32 cellular contexts compared by ENCODE assay signal in the genomic region with DNA sequence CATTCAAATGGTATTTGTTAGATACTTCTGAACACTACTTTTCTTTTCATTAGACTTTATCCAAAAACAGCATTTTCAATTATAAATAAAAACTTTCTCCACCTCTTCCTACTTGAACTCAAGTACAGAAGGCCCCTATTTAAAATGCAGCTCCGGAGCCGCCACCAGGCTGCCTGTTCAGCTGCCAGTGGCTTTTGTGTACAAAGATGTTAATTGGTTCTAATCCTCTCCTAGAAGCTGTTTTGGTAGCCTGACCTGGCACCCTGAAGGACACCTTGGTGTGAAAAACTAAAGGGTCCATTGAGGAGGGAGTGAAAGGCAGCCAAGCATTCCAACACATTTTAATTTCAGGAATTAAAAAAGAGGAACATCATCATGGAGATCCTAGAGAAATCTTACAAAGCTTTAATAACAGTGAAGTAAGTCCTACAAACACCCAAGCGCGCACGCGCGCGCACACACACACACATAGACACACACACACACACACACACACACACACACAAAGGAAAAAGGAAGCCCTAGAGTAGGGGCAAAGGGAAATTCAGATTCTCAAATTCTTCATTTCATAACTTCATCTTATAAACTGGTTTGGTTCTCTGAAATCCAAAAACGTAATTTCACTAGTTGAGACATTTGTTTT. TPM values are rescaled to one million over a fixed set of nuclear protein-coding genes. Genes with fewer than 3 reads are reported as not detected.
DNase-seq lines count a peak whose midpoint lies in the region; TF ChIP-seq lines count a peak whose summit lies in the region.
"Had no signal": no experiment of that assay in that cellular context is flagged by ENCODE, and none has a peak within 500 bp of the region (broad histone marks: within the 10 kb centered on the region; RNA-seq: fewer than 3 reads in every experiment).

No MANE protein-coding gene starts in this region.

- H3K18ac ChIP-seq in neuronal stem cell (ENCODE audit: low read length), result no peak overlapping the region

- no CpG with 5 or more reads among the region's 9 CpGs for WGBS in neuronal stem cell (ENCODE audit: extremely low coverage in 2 of 2, insufficient read length in 2 of 2, insufficient replicate concordance in 1 of 2), 2 donors
- WGBS in esophagus squamous epithelium, 2 donors, result 76 to 82% methylated on average over 9 of the region's 9 CpGs

- H2AFZ ChIP-seq in neuronal stem cell (ENCODE audit: low read length), result no peak overlapping the region

- intact Hi-C loops in activated CD4-positive, alpha-beta memory T cell treated with anti-CD3 and anti-CD28 coated beads for 36 hours (cut with micrococcal nuclease), result no loop called here
- intact Hi-C loops in esophagus squamous epithelium (cut with DNase I), result no loop called here

- H3K27ac ChIP-seq in neuronal stem cell (replicated peaks; ENCODE audit: low read length), result peak overlapping the region; percentile 63
- no peak overlapping the region for H3K27ac ChIP-seq in SJCRH30
- H3K27ac ChIP-seq in esophagus squamous epithelium, result no peak overlapping the region
- H3K27ac ChIP-seq: BLaER1, gastroesophageal sphincter, KMS-11, transverse colon had no signal

- H3K14ac ChIP-seq in neuronal stem cell (ENCODE audit: low read length), result no peak overlapping the region

- no peak overlapping the region for H3K9ac ChIP-seq in neuronal stem cell (ENCODE audit: low read depth, low read length, poor library complexity)
- H3K9ac ChIP-seq: BLaER1, KMS-11, SK-N-SH had no signal

- no peaks in the 10 kb centered on the region for H3K9me3 ChIP-seq in neuronal stem cell (replicated peaks in 1 of 2; ENCODE audit: control insufficient read depth in 2 of 2, insufficient read depth in 1 of 2, low read depth in 1 of 2, low read length in 2 of 2)
- H3K9me3 ChIP-seq in SJCRH30 (replicated peaks), result no peaks in the 10 kb centered on the region
- H3K9me3 ChIP-seq in esophagus squamous epithelium, result no peaks in the 10 kb centered on the region
- H3K9me3 ChIP-seq: BLaER1, gastroesophageal sphincter, MG63, SK-N-SH, transverse colon had no signal

- no peak overlapping the region for H4K91ac ChIP-seq in neuronal stem cell (ENCODE audit: low read depth, low read length, poor library complexity)

- no peaks in the 10 kb centered on the region for H3K27me3 ChIP-seq in H7 (ENCODE audit: control insufficient read depth, insufficient read depth, low read length)
- H3K27me3 ChIP-seq in neuronal stem cell (ENCODE audit: control insufficient read depth in 3 of 3, insufficient read depth in 3 of 3, low read depth in 1 of 3, low read length in 3 of 3), result peaks cover 0 to 29% (median 0%) of the 10 kb centered on the region in 3 experiments
- no peaks in the 10 kb centered on the region for H3K27me3 ChIP-seq in SJCRH30
- H3K27me3 ChIP-seq in esophagus squamous epithelium, result peaks cover 0 to 13% (median 0%) of the 10 kb centered on the region in 4 donors
- H3K27me3 ChIP-seq: BLaER1, MG63 had no signal

- H3K36me3 Mint-ChIP-seq in activated CD4-positive, alpha-beta memory T cell treated with anti-CD3 and anti-CD28 coated beads for 36 hours, result no peaks in the 10 kb centered on the region
- H3K36me3 Mint-ChIP-seq: activated naive CD4-positive, alpha-beta T cell treated with anti-CD3 and anti-CD28 coated beads, Interleukin-2, amount 10 ng/mL, durations not matched to agents 7 days and 5 days; memory B cell had no signal

- no peak overlapping the region for H2AK5ac ChIP-seq in neuronal stem cell (ENCODE audit: low read depth, low read length)

- no peak overlapping the region for H3K27ac Mint-ChIP-seq in activated CD4-positive, alpha-beta memory T cell treated with anti-CD3 and anti-CD28 coated beads for 36 hours
- H3K27ac Mint-ChIP-seq: activated CD8-positive, alpha-beta T cell treated with anti-CD3 and anti-CD28 coated beads for 36 hours; activated naive CD4-positive, alpha-beta T cell treated with anti-CD3 and anti-CD28 coated beads, Interleukin-2, amount 10 ng/mL, durations not matched to agents 7 days and 5 days; activated T-helper 17 cell treated with anti-CD3 and anti-CD28 coated beads, Interleukin-2, amount 50 U/mL, for 72 hours; memory B cell; T-helper 1 cell treated with Interleukin-12 subunit alpha and Interleukin-12 subunit beta and Interleukin-4 antibody, amounts not matched to agents 30 μg/mL and 1 μg/mL, for 36 hours had no signal

- no peak overlapping the region for H3K4me3 ChIP-seq in H7 (ENCODE audit: insufficient read depth, low read depth, low read length)
- no peak overlapping the region for H3K4me3 ChIP-seq in neuronal stem cell (ENCODE audit: low read length in 2 of 2)
- no peak overlapping the region for H3K4me3 ChIP-seq in SJCRH30
- no peak overlapping the region for H3K4me3 ChIP-seq in esophagus squamous epithelium
- H3K4me3 ChIP-seq: BLaER1, gastroesophageal sphincter, MG63, transverse colon had no signal

- H3K79me1 ChIP-seq in neuronal stem cell (ENCODE audit: low read depth, low read length), result no peaks in the 10 kb centered on the region

- no peak for TF ChIP-seq POLR2A in esophagus squamous epithelium (IDR thresholded peaks at IDR 0.05)

- no peak overlapping the region for H3K4me2 ChIP-seq in neuronal stem cell (ENCODE audit: insufficient read depth, low read length, poor library complexity, severe bottlenecking)
- H3K4me2 ChIP-seq: BLaER1, KMS-11, SK-N-SH had no signal

- H3K4me1 Mint-ChIP-seq in activated CD4-positive, alpha-beta memory T cell treated with anti-CD3 and anti-CD28 coated beads for 36 hours (ENCODE audit: low read depth), result no peaks in the 10 kb centered on the region
- H3K4me1 Mint-ChIP-seq: activated naive CD4-positive, alpha-beta T cell treated with anti-CD3 and anti-CD28 coated beads, Interleukin-2, amount 10 ng/mL, durations not matched to agents 7 days and 5 days; activated T-helper 17 cell treated with anti-CD3 and anti-CD28 coated beads, Interleukin-2, amount 50 U/mL, for 72 hours; memory B cell had no signal

- H3K4me3 Mint-ChIP-seq in activated CD4-positive, alpha-beta memory T cell treated with anti-CD3 and anti-CD28 coated beads for 36 hours, result no peak overlapping the region
- H3K4me3 Mint-ChIP-seq: activated CD8-positive, alpha-beta T cell treated with anti-CD3 and anti-CD28 coated beads for 36 hours; activated naive CD4-positive, alpha-beta T cell treated with anti-CD3 and anti-CD28 coated beads, Interleukin-2, amount 10 ng/mL, durations not matched to agents 7 days and 5 days; activated T-helper 17 cell treated with anti-CD3 and anti-CD28 coated beads, Interleukin-2, amount 50 U/mL, for 72 hours; memory B cell; T-helper 1 cell treated with Interleukin-12 subunit alpha and Interleukin-12 subunit beta and Interleukin-4 antibody, amounts not matched to agents 30 μg/mL and 1 μg/mL, for 36 hours had no signal

- H3K4ac ChIP-seq in neuronal stem cell (ENCODE audit: low read length), result no peak overlapping the region

- no peak overlapping the region for H2BK12ac ChIP-seq in neuronal stem cell (ENCODE audit: low read length)

- no peak overlapping the region for H2BK5ac ChIP-seq in neuronal stem cell (ENCODE audit: low read length)

- no peak overlapping the region for H2BK15ac ChIP-seq in neuronal stem cell (ENCODE audit: low read length)

- H3K4me1 ChIP-seq in neuronal stem cell (ENCODE audit: control insufficient read depth in 2 of 2, insufficient read depth in 1 of 2, low read depth in 1 of 2, low read length in 2 of 2), result peaks cover 2 to 5% of the 10 kb centered on the region in 2 donors
- H3K4me1 ChIP-seq in SJCRH30, result peaks cover 13% of the 10 kb centered on the region
- no peaks in the 10 kb centered on the region for H3K4me1 ChIP-seq in esophagus squamous epithelium
- H3K4me1 ChIP-seq: BLaER1, gastroesophageal sphincter, transverse colon had no signal

- no peaks in the 10 kb centered on the region for H3K36me3 ChIP-seq in H7 (replicated peaks; ENCODE audit: control insufficient read depth, insufficient read depth, low read length)
- no peaks in the 10 kb centered on the region for H3K36me3 ChIP-seq in neuronal stem cell (replicated peaks in 1 of 2; ENCODE audit: control insufficient read depth in 2 of 2, insufficient read depth in 2 of 2, low read length in 2 of 2)
- H3K36me3 ChIP-seq in SJCRH30, result no peaks in the 10 kb centered on the region
- no peaks in the 10 kb centered on the region for H3K36me3 ChIP-seq in esophagus squamous epithelium
- H3K36me3 ChIP-seq: BLaER1, gastroesophageal sphincter, MG63, transverse colon had no signal

- DNase-seq in H7 (peak; percentile 55), NCI-H82 (lab: John Stamatoyannopoulos, UW) (peak; percentile 77), globus pallidus (ENCODE audit: low spot score) (peak; percentile 58), neuronal stem cell (ENCODE audit: low spot score) (peak; percentile 56), dermis blood vessel endothelial cell (no peak), SJCRH30 (no peak), esophagus squamous epithelium (lab: John Stamatoyannopoulos, UW) (no peak)
- no peak for DNase-seq in activated CD4-positive, alpha-beta memory T cell treated with anti-CD3 and anti-CD28 coated beads for 36 hours
- DNase-seq: activated CD4-positive, alpha-beta T cell treated with anti-CD3 and anti-CD28 coated beads for 1 hour; activated CD8-positive, alpha-beta memory T cell treated with anti-CD3 and anti-CD28 coated beads, Interleukin-2, amount 50 U/mL, for 48 hours; activated CD8-positive, alpha-beta T cell treated with anti-CD3 and anti-CD28 coated beads for 36 hours; activated naive CD4-positive, alpha-beta T cell treated with anti-CD3 and anti-CD28 coated beads, Interleukin-2, amount 10 ng/mL, durations not matched to agents 7 days and 5 days; DMS53; MG63; NCI-H1105; NCI-H2029 treated with DMSO at 0.1 percent for 48 hours; NK-92 treated with Interleukin-12 subunit alpha and Interleukin-12 subunit beta, amount 100 ng/mL, for 24 hours; PC-3; SK-N-SH; stimulated activated CD4-positive, alpha-beta T cell treated with anti-CD3 and anti-CD28 coated beads, Interleukin-2, amount 100 ng/mL, for 48 hours; transverse colon had no signal

- no peak overlapping the region for H2BK120ac ChIP-seq in neuronal stem cell (ENCODE audit: low read depth, low read length)

- CTCF ChIA-PET in activated CD4-positive, alpha-beta memory T cell treated with anti-CD3 and anti-CD28 coated beads for 36 hours (lab: Charles Lee), result no interaction called here

- H3K23ac ChIP-seq in neuronal stem cell (ENCODE audit: low read depth, low read length, poor library complexity), result no peak overlapping the region

- no peak overlapping the region for H4K8ac ChIP-seq in neuronal stem cell (ENCODE audit: low read depth, low read length)

- TF ChIP-seq CTCF in esophagus squamous epithelium (IDR thresholded peaks at IDR 0.05), result no peak

- peaks cover 5% of the 10 kb centered on the region for H3K27me3 Mint-ChIP-seq in activated CD4-positive, alpha-beta memory T cell treated with anti-CD3 and anti-CD28 coated beads for 36 hours
- H3K27me3 Mint-ChIP-seq: activated naive CD4-positive, alpha-beta T cell treated with anti-CD3 and anti-CD28 coated beads, Interleukin-2, amount 10 ng/mL, durations not matched to agents 7 days and 5 days had no signal

- POLR2A ChIA-PET in activated CD4-positive, alpha-beta memory T cell treated with anti-CD3 and anti-CD28 coated beads for 36 hours (lab: Charles Lee), result no interaction called here

- no peaks in the 10 kb centered on the region for H3K9me3 Mint-ChIP-seq in activated CD4-positive, alpha-beta memory T cell treated with anti-CD3 and anti-CD28 coated beads for 36 hours
- H3K9me3 Mint-ChIP-seq: activated CD8-positive, alpha-beta T cell treated with anti-CD3 and anti-CD28 coated beads for 36 hours; activated naive CD4-positive, alpha-beta T cell treated with anti-CD3 and anti-CD28 coated beads, Interleukin-2, amount 10 ng/mL, durations not matched to agents 7 days and 5 days; activated T-helper 17 cell treated with anti-CD3 and anti-CD28 coated beads, Interleukin-2, amount 50 U/mL, for 72 hours; memory B cell; T-helper 1 cell treated with Interleukin-12 subunit alpha and Interleukin-12 subunit beta and Interleukin-4 antibody, amounts not matched to agents 30 μg/mL and 1 μg/mL, for 36 hours had no signal

RNA-seq across cellular contexts. Expression of gene VAX1, which starts 41.4 kb away (rescaled TPM):
- 0.62 and 0.81 TPM in 2 replicates for total RNA-seq in H7 (2014; rRNA removed; shearing (Covaris generic))
- 8.1 TPM for polyA plus RNA-seq in neuronal stem cell (2013, experiment 1 of 2)
- 8.3 TPM for polyA plus RNA-seq in neuronal stem cell (2013, experiment 2 of 2)
- total RNA-seq in dermis blood vessel endothelial cell (not detected in 2 replicates), esophagus squamous epithelium (under 1 TPM in 1 of 4 donors, not detected in 3; 0.13 TPM)
- total RNA-seq in SJCRH30 (2014; rRNA removed; shearing (Covaris generic)), result not detected in 2 replicates
- not detected for total RNA-seq in activated CD4-positive, alpha-beta memory T cell treated with anti-CD3 and anti-CD28 coated beads for 36 hours
- total RNA-seq: activated CD8-positive, alpha-beta T cell treated with anti-CD3 and anti-CD28 coated beads for 36 hours; activated T-helper 17 cell treated with anti-CD3 and anti-CD28 coated beads, Interleukin-2, amount 50 U/mL, for 72 hours; chondrocyte; endothelial cell of umbilical vein; gastroesophageal sphincter; left lobe of liver; sciatic nerve; transverse colon had no signal
- polyA plus RNA-seq: AG04450, endothelial cell of umbilical vein, SK-N-SH had no signal

Comparison
In these comparisons a context has a peak if more than half of its experiments do, and no peak if none do; other contexts are left out.
1. DNase-seq: peak in H7 (single experiment), NCI-H82 (single experiment), globus pallidus (single experiment) and neuronal stem cell (single experiment); none in dermis blood vessel endothelial cell (single experiment), SJCRH30 (0 of 2), activated CD4-positive, alpha-beta memory T cell treated with anti-CD3 and anti-CD28 coated beads for 36 hours (single experiment) and esophagus squamous epithelium (single experiment).